Comparison of ENCODE assay signal across 13 cellular contexts in the genomic region with DNA sequence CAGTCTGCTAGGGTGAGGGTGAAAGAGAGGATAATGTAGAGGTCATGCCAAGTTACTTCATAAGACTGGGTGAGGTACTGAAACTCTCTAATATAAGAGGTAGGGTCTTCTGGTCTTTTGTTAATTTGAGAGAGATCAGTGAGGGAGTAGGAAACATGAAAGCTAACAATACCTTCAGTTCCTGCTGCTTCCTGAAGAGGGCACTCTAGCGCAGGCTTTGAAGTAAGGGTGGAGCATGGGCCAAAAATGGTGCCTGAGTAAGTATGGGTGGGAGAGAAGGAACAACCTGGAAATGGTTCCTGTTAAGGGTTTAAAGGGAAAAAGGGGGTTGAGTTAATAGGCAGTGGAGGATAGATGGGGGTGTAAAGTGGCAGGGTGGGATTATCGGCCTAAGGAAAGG.
A peak's percentile ranks its signal among the peaks of the same experiment; 100 is the strongest.
DNase-seq lines count a peak whose midpoint lies in the region; ATAC-seq, FAIRE-seq and TF ChIP-seq lines count a peak whose summit lies in the region.
"Had no signal": no experiment of that assay in that cellular context is flagged by ENCODE, and none has a peak within 500 bp of the region (broad histone marks: within the 10 kb centered on the region; RNA-seq: fewer than 3 reads in every experiment).

No MANE protein-coding gene starts in this region.

- H3F3A ChIP-seq in OCI-LY1 (ENCODE audit: insufficient read depth, low read length), result no peaks in the 10 kb centered on the region

- H3K4me1 ChIP-seq in OCI-LY1 (ENCODE audit: insufficient read depth, low read length, severe bottlenecking), result peaks cover 8% of the 10 kb centered on the region
- no peaks in the 10 kb centered on the region for H3K4me1 ChIP-seq in keratinocyte (ENCODE audit: control insufficient read depth, extremely low read depth, insufficient read depth, low read length)
- H3K4me1 ChIP-seq: pancreas had no signal

- H3K27me3 ChIP-seq in OCI-LY1 (ENCODE audit: insufficient read depth, low read length), result no peaks in the 10 kb centered on the region
- no peaks in the 10 kb centered on the region for H3K27me3 ChIP-seq in keratinocyte (ENCODE audit: control insufficient read depth, extremely low read depth, insufficient read depth, low read length)
- H3K27me3 ChIP-seq: pancreas had no signal

- H3K27ac ChIP-seq in OCI-LY1 (ENCODE audit: low read depth, low read length, poor library complexity, severe bottlenecking) (no peak overlapping the region), keratinocyte (ENCODE audit: control insufficient read depth, insufficient read depth, low read length) (no peak overlapping the region)
- H3K27ac ChIP-seq: pancreas had no signal

- DNase-seq in NOMO-1 treated with DMSO at 0.1 percent for 48 hours (lab: John Stamatoyannopoulos, UW; ENCODE audit: unreplicated experiment) (peak; percentile 3), NOMO-1 treated with dmso at 0.1 percent for 144 hours (lab: John Stamatoyannopoulos, UW; ENCODE audit: unreplicated experiment) (no peak), HEK293T (ENCODE audit: extremely low spot score) (peak; percentile 11), keratinocyte (ENCODE audit: low read depth, low spot score) (no peak)
- DNase-seq in stimulated activated naive CD4-positive, alpha-beta T cell (lab: John Stamatoyannopoulos, UW), result no peak
- DNase-seq: activated CD8-positive, alpha-beta memory T cell treated with anti-CD3 and anti-CD28 coated beads, Interleukin-2, amount 10 ng/mL, durations not matched to agents 7 days and 5 days; NCI-H146; pancreas; T1000 had no signal

- FAIRE-seq in keratinocyte (lab: Jason Lieb, UNC), result no peak
- FAIRE-seq: colon, pancreas had no signal

- H2AFZ ChIP-seq in OCI-LY1 (ENCODE audit: low read length) (no peak overlapping the region), keratinocyte (ENCODE audit: control insufficient read depth, low read length) (no peak overlapping the region)

- H3K36me3 ChIP-seq in OCI-LY1 (ENCODE audit: insufficient read depth, low read length) (no peaks in the 10 kb centered on the region), keratinocyte (ENCODE audit: control insufficient read depth in 2 of 2, extremely low read depth in 1 of 2, insufficient read depth in 2 of 2, low read length in 2 of 2) (no peaks in the 10 kb centered on the region)
- H3K36me3 ChIP-seq: pancreas had no signal

- H3K9ac ChIP-seq in OCI-LY1 (ENCODE audit: low read length), result no peak overlapping the region
- H3K9ac ChIP-seq in keratinocyte (ENCODE audit: control insufficient read depth, extremely low read depth, insufficient read depth, low read length), result no peak overlapping the region

- H3K4me3 ChIP-seq in OCI-LY1 (ENCODE audit: low read depth, low read length, poor library complexity, severe bottlenecking) (no peak overlapping the region), keratinocyte (ENCODE audit: control insufficient read depth in 2 of 3, extremely low read depth in 1 of 3, insufficient read depth in 2 of 3, low read depth in 1 of 3, low read length in 3 of 3) (no peak overlapping the region)
- H3K4me3 ChIP-seq: pancreas had no signal

- H3K79me2 ChIP-seq in OCI-LY1 (ENCODE audit: insufficient read depth, low read length), result no peaks in the 10 kb centered on the region
- no peaks in the 10 kb centered on the region for H3K79me2 ChIP-seq in keratinocyte (ENCODE audit: control insufficient read depth, insufficient read depth, low read length)

- TF ChIP-seq CTCF in OCI-LY1 (IDR thresholded peaks at IDR 0.05; ENCODE audit: low read length), result peak; percentile 91
- TF ChIP-seq CTCF in keratinocyte (optimal IDR thresholded peaks at IDR 0.05 in 1 of 3, IDR thresholded peaks at IDR 0.05 in 1 of 3, conservative IDR thresholded peaks at IDR 0.05 in 1 of 3; ENCODE audit: extremely low read depth in 1 of 3, insufficient read depth in 2 of 3, low read length in 3 of 3), result peak; percentile 34 to 60 (median 41)

- CTCF ChIA-PET in HEK293T (lab: Yijun Ruan, JAX), result no interaction called here

- ATAC-seq in HG03342 (IDR thresholded peaks at IDR 0.05; ENCODE audit: unreplicated experiment) (no peak), GM18502 (IDR thresholded peaks at IDR 0.05; ENCODE audit: poor library complexity, unreplicated experiment) (no peak)
- ATAC-seq: activated CD8-positive, alpha-beta memory T cell treated with anti-CD3 and anti-CD28 coated beads, Interleukin-2, amount 10 ng/mL, durations not matched to agents 7 days and 5 days; pancreas had no signal

- no peaks in the 10 kb centered on the region for H3K9me2 ChIP-seq in OCI-LY1 (ENCODE audit: low read depth, low read length)

- dilution Hi-C loops in keratinocyte (cut with MboI; ENCODE audit: extremely low pct_ligation_motif_present, low sequenced_read_pairs), result no loop called here

- H4K20me1 ChIP-seq in OCI-LY1 (ENCODE audit: insufficient read depth, low read length), result no peaks in the 10 kb centered on the region
- no peaks in the 10 kb centered on the region for H4K20me1 ChIP-seq in keratinocyte (ENCODE audit: control insufficient read depth, extremely low read depth, insufficient read depth, low read length)

- no peak overlapping the region for H3K4me2 ChIP-seq in OCI-LY1 (ENCODE audit: low read length)
- H3K4me2 ChIP-seq in keratinocyte (ENCODE audit: control insufficient read depth, extremely low read depth, insufficient read depth, low read depth, low read length), result no peak overlapping the region

- POLR2A ChIA-PET in HEK293T (lab: Yijun Ruan, JAX), result no interaction called here

- H3K9me1 ChIP-seq in keratinocyte (ENCODE audit: control insufficient read depth, extremely low read depth, insufficient read depth, low read length), result no peaks in the 10 kb centered on the region

- H3K9me3 ChIP-seq in OCI-LY1 (ENCODE audit: low read length) (no peaks in the 10 kb centered on the region), keratinocyte (ENCODE audit: control insufficient read depth, low read depth, low read length) (no peaks in the 10 kb centered on the region)
- H3K9me3 ChIP-seq: pancreas had no signal

TF ChIP-seq in HEK293T, 16 proteins besides CTCF, POLR2A, EP300 and RAD21:
- TF ChIP-seq FOXK2 (IDR thresholded peaks at IDR 0.05), result no peak
- no peak for TF ChIP-seq SP1 (IDR thresholded peaks at IDR 0.05)
- no peak for TF ChIP-seq FOXM1 (IDR thresholded peaks at IDR 0.05; ENCODE audit: borderline replicate concordance)
- TF ChIP-seq ZNF384 (IDR thresholded peaks at IDR 0.05), result no peak
- TF ChIP-seq L3MBTL2 (conservative IDR thresholded peaks at IDR 0.05), result no peak
- no peak for TF ChIP-seq ARNT (IDR thresholded peaks at IDR 0.05)
- TF ChIP-seq HDGF (IDR thresholded peaks at IDR 0.05; ENCODE audit: borderline replicate concordance), result no peak
- no peak for TF ChIP-seq ELF4 (IDR thresholded peaks at IDR 0.05)
- no peak for TF ChIP-seq BHLHE40 (IDR thresholded peaks at IDR 0.05; ENCODE audit: borderline replicate concordance)
TF ChIP-seq in HEK293T: peak in this region for 0.

Comparison
In these comparisons a context has a peak if more than half of its experiments do, and no peak if none do; other contexts are left out.
1. DNase-seq: peak in NOMO-1 treated with DMSO at 0.1 percent for 48 hours (single experiment) and HEK293T (single experiment); none in NOMO-1 treated with dmso at 0.1 percent for 144 hours (single experiment), keratinocyte (single experiment) and stimulated activated naive CD4-positive, alpha-beta T cell (0 of 6).